18 cellular contexts compared by ENCODE assay signal in the genomic region with DNA sequence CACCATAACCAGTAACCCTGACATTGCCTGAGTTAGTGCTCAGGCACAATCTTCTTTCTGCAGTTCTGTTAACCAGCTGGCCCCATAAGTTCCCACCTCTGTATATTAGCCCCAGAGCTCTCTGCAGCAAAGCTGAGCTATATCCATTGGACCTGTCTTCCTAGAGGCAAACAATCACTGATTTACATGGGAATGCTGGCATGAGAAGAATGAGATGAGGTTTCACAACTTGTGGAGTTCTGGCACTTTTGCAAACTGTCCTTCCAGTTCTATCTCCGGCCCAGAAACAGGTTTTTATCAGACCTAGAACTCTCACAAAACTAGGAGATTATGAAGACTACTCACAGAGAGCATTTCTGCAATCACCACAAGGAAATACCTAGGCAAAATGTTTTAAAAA. TPM values are rescaled to one million over a fixed set of nuclear protein-coding genes. Genes with fewer than 3 reads are reported as not detected.
"Had no signal": no experiment of that assay in that cellular context is flagged by ENCODE, and none has a peak within 500 bp of the region (broad histone marks: within the 10 kb centered on the region; RNA-seq: fewer than 3 reads in every experiment).

No MANE protein-coding gene starts in this region.

- H3K27ac ChIP-seq: lower lobe of right lung, tibial nerve, uterus had no signal

- H3K4me3 ChIP-seq: lower lobe of right lung, tibial nerve, uterus had no signal

- H3K9me3 ChIP-seq: lower lobe of right lung, tibial nerve, uterus had no signal

- H3K36me3 ChIP-seq: lower lobe of right lung, tibial nerve, uterus had no signal

- ATAC-seq: activated CD8-positive, alpha-beta T cell treated with anti-CD3 and anti-CD28 coated beads for 36 hours; esophagus mucosa; lower lobe of right lung had no signal

- H3K4me1 ChIP-seq: lower lobe of right lung, tibial nerve, uterus had no signal

- DNase-seq: activated CD4-positive, alpha-beta T cell treated with anti-CD3 and anti-CD28 coated beads, Interleukin-2, amount 10 ng/mL, durations not matched to agents 24 days and 14 days; activated CD4-positive, CD25-positive, alpha-beta regulatory T cell; activated CD8-positive, alpha-beta T cell treated with anti-CD3 and anti-CD28 coated beads for 36 hours; activated naive CD4-positive, alpha-beta T cell treated with Interleukin-2 at 50 U/mL for 16 hours; activated T-cell treated with anti-CD3 and anti-CD28 coated beads, Interleukin-2, amount 50 U/mL, for 1 hour; aorta; cerebellar nuclear complex; effector CD8-positive, alpha-beta T cell; hypothalamus; islet precursor cell; lower lobe of right lung; nephron progenitor cell; nucleus accumbens; stimulated activated CD4-positive, alpha-beta T cell treated with anti-CD3 and anti-CD28 coated beads, Interleukin-2, amount 100 ng/mL, for 48 hours; uterus had no signal

- H3K27me3 ChIP-seq: tibial nerve, uterus had no signal

RNA-seq across cellular contexts. Expression of gene CCBE1, which starts 7.9 kb away (rescaled TPM):
- total RNA-seq: activated CD4-positive, alpha-beta T cell treated with anti-CD3 and anti-CD28 coated beads, Interleukin-2, amount 10 ng/mL, durations not matched to agents 24 days and 14 days; activated CD8-positive, alpha-beta T cell treated with anti-CD3 and anti-CD28 coated beads for 36 hours; activated T-helper 2 cell treated with anti-CD3 and anti-CD28 coated beads, Interferon-gamma antibody, Interleukin-2, Interleukin-4, amounts not matched to agents 10 μg/mL and 5 μg/mL and 100 μg/mL, durations not matched to agents 14 hours and 24 hours and 36 hours had no signal
